In the genomic region with DNA sequence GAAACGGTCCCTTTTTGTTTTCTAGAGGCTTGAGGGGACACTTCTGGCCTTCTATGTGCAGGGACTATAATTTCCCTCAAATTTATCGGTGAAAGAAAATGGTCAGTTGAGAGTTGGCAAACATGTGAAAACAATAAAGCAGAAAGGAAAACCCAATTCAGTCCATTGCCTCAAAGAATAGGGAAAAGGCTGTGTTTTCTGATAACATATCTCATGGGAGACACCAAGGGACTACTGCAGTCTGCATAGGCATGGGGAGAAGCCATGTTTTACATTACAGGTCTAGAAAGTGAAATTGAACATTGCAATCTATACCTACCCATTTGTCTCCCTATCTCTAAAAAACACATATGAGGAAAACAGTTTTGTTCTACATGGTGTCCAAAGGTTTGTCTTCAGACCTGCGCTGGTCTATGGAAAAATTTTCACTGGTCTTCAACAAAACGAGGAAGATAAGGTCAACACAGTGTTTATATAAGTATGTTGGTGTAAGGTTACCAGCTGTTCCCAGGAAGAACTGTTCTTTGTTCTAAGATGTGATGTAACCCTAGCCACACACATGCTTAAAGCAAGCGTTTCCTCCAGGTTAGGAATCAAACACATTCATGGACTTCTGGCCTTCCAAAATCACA, we compare ENCODE assay signal across 1 cellular context.
TF ChIP-seq lines count a peak whose summit lies in the region.

No MANE protein-coding gene starts in this region.

TF ChIP-seq in K562, 482 proteins besides CTCF, POLR2A, EP300 and RAD21 (continued from another document):
- TF ChIP-seq, protein P1, sequence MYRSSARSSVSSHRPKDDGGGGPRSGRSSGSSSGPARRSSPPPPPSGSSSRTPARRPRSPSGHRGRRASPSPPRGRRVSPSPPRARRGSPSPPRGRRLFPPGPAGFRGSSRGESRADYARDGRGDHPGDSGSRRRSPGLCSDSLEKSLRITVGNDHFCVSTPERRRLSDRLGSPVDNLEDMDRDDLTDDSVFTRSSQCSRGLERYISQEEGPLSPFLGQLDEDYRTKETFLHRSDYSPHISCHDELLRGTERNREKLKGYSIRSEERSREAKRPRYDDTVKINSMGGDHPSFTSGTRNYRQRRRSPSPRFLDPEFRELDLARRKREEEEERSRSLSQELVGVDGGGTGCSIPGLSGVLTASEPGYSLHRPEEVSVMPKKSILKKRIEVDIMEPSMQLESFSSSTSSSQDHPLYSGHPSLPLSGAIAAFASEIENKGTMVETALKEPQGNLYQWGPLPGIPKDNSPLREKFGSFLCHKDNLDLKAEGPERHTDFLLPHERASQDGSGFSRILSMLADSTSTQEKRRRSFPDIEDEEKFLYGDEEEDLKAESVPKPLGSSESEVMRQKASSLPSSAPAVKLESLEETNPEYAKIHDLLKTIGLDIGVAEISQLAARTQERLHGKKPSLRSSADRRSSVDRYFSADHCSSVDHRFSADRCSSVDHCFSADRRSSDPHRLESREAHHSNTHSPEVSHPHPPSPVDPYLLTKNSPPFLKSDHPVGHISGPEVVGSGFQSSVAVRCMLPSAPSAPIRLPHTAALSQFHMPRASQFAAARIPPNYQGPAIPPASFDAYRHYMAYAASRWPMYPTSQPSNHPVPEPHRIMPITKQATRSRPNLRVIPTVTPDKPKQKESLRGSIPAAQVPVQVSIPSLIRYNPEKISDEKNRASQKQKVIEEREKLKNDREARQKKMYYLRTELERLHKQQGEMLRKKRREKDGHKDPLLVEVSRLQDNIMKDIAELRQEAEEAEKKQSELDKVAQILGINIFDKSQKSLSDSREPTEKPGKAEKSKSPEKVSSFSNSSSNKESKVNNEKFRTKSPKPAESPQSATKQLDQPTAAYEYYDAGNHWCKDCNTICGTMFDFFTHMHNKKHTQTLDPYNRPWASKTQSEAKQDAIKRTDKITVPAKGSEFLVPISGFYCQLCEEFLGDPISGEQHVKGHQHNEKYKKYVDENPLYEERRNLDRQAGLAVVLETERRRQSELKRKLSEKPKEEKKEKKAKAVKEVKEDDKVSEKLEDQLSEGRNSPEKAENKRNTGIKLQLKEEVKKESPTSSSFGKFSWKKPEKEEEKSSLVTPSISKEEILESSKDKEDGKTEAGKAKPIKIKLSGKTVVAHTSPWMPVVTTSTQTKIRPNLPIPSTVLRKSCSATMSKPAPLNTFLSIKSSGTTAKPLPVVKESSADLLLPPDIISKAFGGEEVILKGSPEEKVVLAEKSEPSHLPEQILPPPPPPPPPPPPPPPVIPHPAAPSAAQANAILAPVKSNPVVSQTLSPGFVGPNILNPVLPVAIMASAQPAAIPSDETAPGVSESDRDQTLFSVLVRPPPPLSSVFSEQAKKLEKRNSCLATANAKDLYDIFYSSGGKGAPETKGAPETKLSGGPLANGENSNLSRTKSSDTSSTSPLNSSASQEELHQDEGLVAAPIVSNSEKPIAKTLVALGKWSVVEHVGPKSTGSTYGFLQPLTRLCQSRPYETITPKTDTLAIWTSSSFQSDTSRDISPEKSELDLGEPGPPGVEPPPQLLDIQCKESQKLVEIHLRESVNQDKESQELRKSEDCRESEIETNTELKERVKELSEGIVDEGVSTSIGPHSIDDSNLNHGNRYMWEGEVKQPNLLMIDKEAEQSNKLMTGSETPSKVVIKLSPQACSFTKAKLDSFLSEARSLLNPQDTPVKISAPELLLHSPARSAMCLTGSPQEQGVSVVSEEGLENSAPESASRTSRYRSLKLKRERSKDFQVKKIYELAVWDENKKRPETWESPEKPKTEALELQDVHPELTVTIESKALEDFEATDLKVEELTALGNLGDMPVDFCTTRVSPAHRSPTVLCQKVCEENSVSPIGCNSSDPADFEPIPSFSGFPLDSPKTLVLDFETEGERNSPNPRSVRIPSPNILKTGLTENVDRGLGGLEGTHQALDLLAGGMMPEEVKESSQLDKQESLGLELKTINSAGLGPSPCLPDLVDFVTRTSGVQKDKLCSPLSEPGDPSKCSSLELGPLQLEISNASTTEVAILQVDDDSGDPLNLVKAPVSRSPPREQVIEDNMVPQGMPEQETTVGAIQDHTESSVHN (IDR thresholded peaks at IDR 0.05; ENCODE audit: borderline replicate concordance in 1 of 2, low read depth in 1 of 2) = peak in 1 of 2 experiments; percentile 54; a peak in 1 of 4 replicates
- peak; percentile 79; the same call in 1 of the 2 replicates for TF ChIP-seq DMBX1 (CRISPR knock-in tag; IDR thresholded peaks at IDR 0.05; ENCODE audit: borderline replicate concordance)
- TF ChIP-seq KLF13 (tag; IDR thresholded peaks at IDR 0.05; ENCODE audit: borderline replicate concordance, low read depth) = 0 out of 2 replicates have a peak, but pooled peaks have one; percentile 7
- 0 out of 2 replicates have a peak, but pooled peaks have one; percentile 10 for TF ChIP-seq EHMT2 (IDR thresholded peaks at IDR 0.05)
- peak; percentile 59 for TF ChIP-seq MEF2D (tag; conservative IDR thresholded peaks at IDR 0.05; ENCODE audit: low read depth)
- no peak for TF ChIP-seq NR4A1 (CRISPR knock-in tag; IDR thresholded peaks at IDR 0.05)
- peak; percentile 88 for TF ChIP-seq NR4A1 (tag; IDR thresholded peaks at IDR 0.05)
- no peak for TF ChIP-seq HLTF (IDR thresholded peaks at IDR 0.05)
- TF ChIP-seq, protein P2, sequence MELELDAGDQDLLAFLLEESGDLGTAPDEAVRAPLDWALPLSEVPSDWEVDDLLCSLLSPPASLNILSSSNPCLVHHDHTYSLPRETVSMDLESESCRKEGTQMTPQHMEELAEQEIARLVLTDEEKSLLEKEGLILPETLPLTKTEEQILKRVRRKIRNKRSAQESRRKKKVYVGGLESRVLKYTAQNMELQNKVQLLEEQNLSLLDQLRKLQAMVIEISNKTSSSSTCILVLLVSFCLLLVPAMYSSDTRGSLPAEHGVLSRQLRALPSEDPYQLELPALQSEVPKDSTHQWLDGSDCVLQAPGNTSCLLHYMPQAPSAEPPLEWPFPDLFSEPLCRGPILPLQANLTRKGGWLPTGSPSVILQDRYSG (tag; conservative IDR thresholded peaks at IDR 0.05; ENCODE audit: low read depth) = peak; percentile 89
